20 cellular contexts compared by ENCODE assay signal in the genomic region with DNA sequence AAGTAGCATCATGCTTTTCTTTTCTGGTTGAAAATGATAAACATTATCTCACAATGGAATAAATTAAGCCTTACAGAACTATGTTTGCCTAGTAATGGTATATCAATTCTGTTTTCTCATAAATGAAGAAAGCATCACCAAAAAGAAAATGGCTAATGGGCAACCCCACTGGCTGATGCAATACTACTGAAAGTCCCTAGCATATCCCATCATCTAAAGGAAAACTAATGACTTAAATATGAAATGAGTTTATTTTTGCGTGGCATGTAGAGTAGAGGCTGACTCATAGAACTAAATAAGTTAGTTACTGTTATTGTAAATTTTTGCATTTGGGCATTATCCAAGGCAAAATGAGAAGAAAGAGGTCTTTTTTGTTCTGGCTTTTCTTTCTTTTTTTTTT.
DNase-seq lines count a peak whose midpoint lies in the region; TF ChIP-seq lines count a peak whose summit lies in the region.
"Had no signal": no experiment of that assay in that cellular context is flagged by ENCODE, and none has a peak within 500 bp of the region (broad histone marks: within the 10 kb centered on the region; RNA-seq: fewer than 3 reads in every experiment).

No MANE protein-coding gene starts in this region.

- H3K4me3 ChIP-seq in right atrium auricular region = no peak overlapping the region
- H3K4me3 ChIP-seq: GM12878 had no signal

- H3K36me3 ChIP-seq in right atrium auricular region = no peaks in the 10 kb centered on the region
- H3K36me3 ChIP-seq: BE2C had no signal

- H3K4me1 ChIP-seq in right atrium auricular region = no peaks in the 10 kb centered on the region
- H3K4me1 ChIP-seq: BE2C had no signal

- no peaks in the 10 kb centered on the region for H3K4me1 Mint-ChIP-seq in glutamatergic neuron (ENCODE audit: low read depth, unreplicated experiment)
- no peaks in the 10 kb centered on the region for H3K4me1 Mint-ChIP-seq in type B pancreatic cell (ENCODE audit: unreplicated experiment)
- H3K4me1 Mint-ChIP-seq: CD4-positive, CD25-positive, alpha-beta regulatory T cell; CD8-positive, alpha-beta memory T cell; H9 had no signal

- no peak overlapping the region for H3K27ac ChIP-seq in right atrium auricular region

- H3K27ac Mint-ChIP-seq in glutamatergic neuron (ENCODE audit: unreplicated experiment) = no peak overlapping the region
- no peak overlapping the region for H3K27ac Mint-ChIP-seq in type B pancreatic cell
- H3K27ac Mint-ChIP-seq: CD4-positive, CD25-positive, alpha-beta regulatory T cell; CD8-positive, alpha-beta memory T cell; H9 had no signal

- no peaks in the 10 kb centered on the region for H3K27me3 ChIP-seq in right atrium auricular region
- H3K27me3 ChIP-seq: BE2C had no signal

- H3K9me3 Mint-ChIP-seq in glutamatergic neuron (ENCODE audit: unreplicated experiment) (peaks cover 2% of the 10 kb centered on the region), type B pancreatic cell (peaks cover 6% of the 10 kb centered on the region)
- H3K9me3 Mint-ChIP-seq: H9 had no signal

- TF ChIP-seq CTCF in glutamatergic neuron (IDR thresholded peaks at IDR 0.05; ENCODE audit: partially characterized antibody, unreplicated experiment) (no peak), right atrium auricular region (IDR thresholded peaks at IDR 0.05) (no peak), type B pancreatic cell (conservative IDR thresholded peaks at IDR 0.05) (no peak)

- H3K4me3 Mint-ChIP-seq in glutamatergic neuron (ENCODE audit: unreplicated experiment) (no peak overlapping the region), type B pancreatic cell (no peak overlapping the region)
- H3K4me3 Mint-ChIP-seq: CD4-positive, CD25-positive, alpha-beta regulatory T cell; CD8-positive, alpha-beta memory T cell; H9 had no signal

- H3K9me3 ChIP-seq in right atrium auricular region = peaks cover 0 to 4% of the 10 kb centered on the region in 2 donors
- H3K9me3 ChIP-seq: BE2C had no signal

- H3K27me3 Mint-ChIP-seq in glutamatergic neuron (ENCODE audit: unreplicated experiment) (no peaks in the 10 kb centered on the region), type B pancreatic cell (no peaks in the 10 kb centered on the region)
- H3K27me3 Mint-ChIP-seq: CD4-positive, CD25-positive, alpha-beta regulatory T cell; CD8-positive, alpha-beta memory T cell had no signal

- DNase-seq in NCI-H69 (lab: John Stamatoyannopoulos, UW) (peak; percentile 44), RKO (ENCODE audit: low spot score) (peak; percentile 3), dedifferentiated amniotic fluid mesenchymal stem cell (ENCODE audit: extremely low spot score) (peak; percentile 42), fibroblast of the conjunctiva (ENCODE audit: low read depth) (peak; percentile 49), glutamatergic neuron (no peak), right atrium auricular region (ENCODE audit: low spot score) (no peak), type B pancreatic cell (ENCODE audit: extremely low spot score, unreplicated experiment) (no peak)
- DNase-seq in stimulated activated CD4-positive, alpha-beta T cell treated with anti-CD3 and anti-CD28 coated beads, Interleukin-2, amount 100 ng/mL, for 48 hours = no peak
- DNase-seq: ACHN; BE2C; C1 segment of cervical spinal cord; CD4-positive, CD25-positive, alpha-beta regulatory T cell; CD8-positive, alpha-beta memory T cell; COR-L47; DMS 273 treated with DMSO at 0.1 percent for 48 hours; DMS53; DND-41; EL; H9 had no signal

- no peaks in the 10 kb centered on the region for H3K36me3 Mint-ChIP-seq in glutamatergic neuron (ENCODE audit: unreplicated experiment)
- H3K36me3 Mint-ChIP-seq in type B pancreatic cell = no peaks in the 10 kb centered on the region
- H3K36me3 Mint-ChIP-seq: CD4-positive, CD25-positive, alpha-beta regulatory T cell; CD8-positive, alpha-beta memory T cell had no signal

Comparison
In these comparisons a context has a peak if more than half of its experiments do, and no peak if none do; other contexts are left out.
1. DNase-seq: peak in NCI-H69 (single experiment), RKO (single experiment), dedifferentiated amniotic fluid mesenchymal stem cell (single experiment) and fibroblast of the conjunctiva (single experiment); none in glutamatergic neuron (single experiment), stimulated activated CD4-positive, alpha-beta T cell treated with anti-CD3 and anti-CD28 coated beads, Interleukin-2, amount 100 ng/mL, for 48 hours (0 of 2), right atrium auricular region (single experiment) and type B pancreatic cell (single experiment).